ENCODE assay signal across 1 cellular context in the genomic region with DNA sequence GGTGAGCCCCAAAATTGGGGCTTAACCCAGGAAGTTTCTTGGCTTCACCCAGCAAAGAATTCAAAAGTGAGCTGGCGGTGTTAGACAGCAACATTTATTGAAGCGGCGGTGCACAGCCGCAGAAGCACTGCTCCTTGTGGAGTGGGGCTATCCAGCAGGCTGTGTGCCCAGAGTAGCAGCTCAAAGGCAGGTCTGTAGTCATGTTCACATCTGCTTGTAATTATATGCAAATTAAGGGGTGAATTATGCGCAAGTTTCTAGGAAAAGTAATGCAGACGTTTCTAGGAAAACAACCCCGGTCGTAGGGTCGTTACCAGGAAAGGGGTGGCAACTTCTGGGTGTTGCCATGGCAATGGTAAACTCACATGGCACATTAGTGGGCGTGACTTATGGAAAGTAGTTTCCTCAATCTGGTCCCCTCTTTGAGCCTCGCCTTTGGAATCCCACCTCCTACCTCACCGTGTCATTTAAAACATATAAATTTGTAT.
TF ChIP-seq lines count a peak whose summit lies in the region.

No MANE protein-coding gene starts in this region.

TF ChIP-seq in SK-N-SH, 30 proteins besides CTCF, POLR2A, EP300 and RAD21 (continued from another document):
- TF ChIP-seq, protein P1, sequence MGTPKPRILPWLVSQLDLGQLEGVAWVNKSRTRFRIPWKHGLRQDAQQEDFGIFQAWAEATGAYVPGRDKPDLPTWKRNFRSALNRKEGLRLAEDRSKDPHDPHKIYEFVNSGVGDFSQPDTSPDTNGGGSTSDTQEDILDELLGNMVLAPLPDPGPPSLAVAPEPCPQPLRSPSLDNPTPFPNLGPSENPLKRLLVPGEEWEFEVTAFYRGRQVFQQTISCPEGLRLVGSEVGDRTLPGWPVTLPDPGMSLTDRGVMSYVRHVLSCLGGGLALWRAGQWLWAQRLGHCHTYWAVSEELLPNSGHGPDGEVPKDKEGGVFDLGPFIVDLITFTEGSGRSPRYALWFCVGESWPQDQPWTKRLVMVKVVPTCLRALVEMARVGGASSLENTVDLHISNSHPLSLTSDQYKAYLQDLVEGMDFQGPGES (IDR thresholded peaks at IDR 0.05; ENCODE audit: low read depth, low read length): no peak
- TF ChIP-seq TAF1 (IDR thresholded peaks at IDR 0.05; ENCODE audit: borderline replicate concordance, low read depth, low read length) (0 out of 2 replicates have a peak, but pooled peaks have one; percentile 18), FOXM1 (IDR thresholded peaks at IDR 0.05; ENCODE audit: low read depth) (no peak), NRF1 (IDR thresholded peaks at IDR 0.05; ENCODE audit: low read depth, low read length) (0 out of 2 replicates have a peak, but pooled peaks have one; percentile 39), RCOR1 (IDR thresholded peaks at IDR 0.05; ENCODE audit: low read length) (peak; percentile 53; the same call in 1 of the 2 replicates), CHD2 (IDR thresholded peaks at IDR 0.05; ENCODE audit: low read length, partially characterized antibody) (no peak), RXRA (IDR thresholded peaks at IDR 0.05; ENCODE audit: borderline replicate concordance, low read depth) (no peak), RFX5 (IDR thresholded peaks at IDR 0.05; ENCODE audit: low read length) (peak; percentile 61; the same call in 1 of the 2 replicates), SMC3 (IDR thresholded peaks at IDR 0.05; ENCODE audit: low read depth, low read length) (0 out of 2 replicates have a peak, but pooled peaks have one; percentile 8), POLR2AphosphoS5 (IDR thresholded peaks at IDR 0.05; ENCODE audit: low read depth, low read length) (peak; percentile 24; the same call in 1 of the 2 replicates), JUND (IDR thresholded peaks at IDR 0.05) (no peak), FOSL2 (IDR thresholded peaks at IDR 0.05; ENCODE audit: borderline replicate concordance, low read depth) (no peak), MXI1 (IDR thresholded peaks at IDR 0.05; ENCODE audit: low read depth, low read length) (peak; percentile 94), TEAD4 (IDR thresholded peaks at IDR 0.05; ENCODE audit: borderline replicate concordance, insufficient read depth) (no peak), YY1 (IDR thresholded peaks at IDR 0.05; ENCODE audit: low read depth) (no peak)
- TF ChIP-seq, protein P2, sequence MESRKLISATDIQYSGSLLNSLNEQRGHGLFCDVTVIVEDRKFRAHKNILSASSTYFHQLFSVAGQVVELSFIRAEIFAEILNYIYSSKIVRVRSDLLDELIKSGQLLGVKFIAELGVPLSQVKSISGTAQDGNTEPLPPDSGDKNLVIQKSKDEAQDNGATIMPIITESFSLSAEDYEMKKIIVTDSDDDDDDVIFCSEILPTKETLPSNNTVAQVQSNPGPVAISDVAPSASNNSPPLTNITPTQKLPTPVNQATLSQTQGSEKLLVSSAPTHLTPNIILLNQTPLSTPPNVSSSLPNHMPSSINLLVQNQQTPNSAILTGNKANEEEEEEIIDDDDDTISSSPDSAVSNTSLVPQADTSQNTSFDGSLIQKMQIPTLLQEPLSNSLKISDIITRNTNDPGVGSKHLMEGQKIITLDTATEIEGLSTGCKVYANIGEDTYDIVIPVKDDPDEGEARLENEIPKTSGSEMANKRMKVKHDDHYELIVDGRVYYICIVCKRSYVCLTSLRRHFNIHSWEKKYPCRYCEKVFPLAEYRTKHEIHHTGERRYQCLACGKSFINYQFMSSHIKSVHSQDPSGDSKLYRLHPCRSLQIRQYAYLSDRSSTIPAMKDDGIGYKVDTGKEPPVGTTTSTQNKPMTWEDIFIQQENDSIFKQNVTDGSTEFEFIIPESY (IDR thresholded peaks at IDR 0.05; ENCODE audit: borderline replicate concordance, low read depth): no peak
